Comparison of ENCODE assay signal across 10 cellular contexts in genomic region chr3:159854500-159855124, GRCh38. TPM values are rescaled to one million over a fixed set of nuclear protein-coding genes. Genes with fewer than 3 reads are reported as not detected.
A peak's percentile ranks its signal among the peaks of the same experiment; 100 is the strongest.
DNase-seq lines count a peak whose midpoint lies in the region; ATAC-seq and FAIRE-seq lines count a peak whose summit lies in the region.
"Had no signal": no experiment of that assay in that cellular context is flagged by ENCODE, and none has a peak within 500 bp of the region (broad histone marks: within the 10 kb centered on the region; RNA-seq: fewer than 3 reads in every experiment).

No MANE protein-coding gene starts in this region.

- intact Hi-C loops in head of caudate nucleus (cut with DNase I), result no loop called here

- peak; percentile 97 for FAIRE-seq in G401.6 (lab: Jason Lieb, UNC)

- ATAC-seq in GM21515 (IDR thresholded peaks at IDR 0.05; ENCODE audit: unreplicated experiment) (no peak), HG02973 (IDR thresholded peaks at IDR 0.05; ENCODE audit: unreplicated experiment) (no peak)

- DNase-seq in T1000 (lab: John Stamatoyannopoulos, UW) (peak; percentile 49), glomerular endothelial cell (ENCODE audit: extremely low read depth, low read depth, low spot score) (peak; percentile 76), renal cortical epithelial cell (ENCODE audit: low read depth) (peak; percentile 99), NCI-H1436 (lab: John Stamatoyannopoulos, UW) (no peak), head of caudate nucleus (no peak)
- DNase-seq: activated CD8-positive, alpha-beta memory T cell treated with anti-CD3 and anti-CD28 coated beads for 24 hours; Kasumi-1 had no signal

RNA-seq across cellular contexts. Expression of gene SCHIP1, which starts 15.0 kb away (rescaled TPM):
- total RNA-seq in glomerular endothelial cell (202 and 214 TPM in 2 replicates), renal cortical epithelial cell (4.0 and 13.5 TPM in 2 replicates)

Comparison
In these comparisons a context has a peak if more than half of its experiments do, and no peak if none do; other contexts are left out.
1. DNase-seq: peak in T1000 (single experiment), glomerular endothelial cell (single experiment) and renal cortical epithelial cell (single experiment); none in NCI-H1436 (single experiment) and head of caudate nucleus (0 of 42).
2. RNA of gene SCHIP1, which starts 15.0 kb away (total RNA-seq): 202 to 214 TPM in glomerular endothelial cell; 4.0 to 13.5 TPM in renal cortical epithelial cell; every median in the first group is over 10 times any median in the second.